ENCODE assay signal across 3 cellular contexts in the genomic region with DNA sequence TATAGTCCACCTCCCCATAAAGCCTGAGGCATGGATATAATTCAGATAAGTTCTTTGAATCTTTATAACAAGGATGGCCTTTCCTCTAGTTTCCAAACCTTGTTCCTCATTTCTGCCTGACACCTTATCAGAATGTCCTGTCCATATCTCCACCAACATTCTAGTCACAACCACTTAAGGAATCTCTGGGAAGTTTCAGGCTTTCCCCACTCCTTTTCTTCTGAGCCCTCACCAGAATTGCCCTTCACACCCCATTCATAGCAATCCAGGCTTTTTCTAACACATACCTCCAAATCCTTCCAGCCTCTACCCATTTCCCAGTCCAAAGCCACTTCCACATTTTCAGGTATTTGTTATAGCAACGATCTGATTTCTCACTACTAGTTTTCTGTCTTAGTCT.
"Had no signal": no experiment of that assay in that cellular context is flagged by ENCODE, and none has a peak within 500 bp of the region (broad histone marks: within the 10 kb centered on the region; RNA-seq: fewer than 3 reads in every experiment).

No MANE protein-coding gene starts in this region.

- DNase-seq: GDM1, GF-D8 had no signal

- H3K4me3 ChIP-seq: GM12878 had no signal
